2 cellular contexts compared by ENCODE assay signal in the genomic region with DNA sequence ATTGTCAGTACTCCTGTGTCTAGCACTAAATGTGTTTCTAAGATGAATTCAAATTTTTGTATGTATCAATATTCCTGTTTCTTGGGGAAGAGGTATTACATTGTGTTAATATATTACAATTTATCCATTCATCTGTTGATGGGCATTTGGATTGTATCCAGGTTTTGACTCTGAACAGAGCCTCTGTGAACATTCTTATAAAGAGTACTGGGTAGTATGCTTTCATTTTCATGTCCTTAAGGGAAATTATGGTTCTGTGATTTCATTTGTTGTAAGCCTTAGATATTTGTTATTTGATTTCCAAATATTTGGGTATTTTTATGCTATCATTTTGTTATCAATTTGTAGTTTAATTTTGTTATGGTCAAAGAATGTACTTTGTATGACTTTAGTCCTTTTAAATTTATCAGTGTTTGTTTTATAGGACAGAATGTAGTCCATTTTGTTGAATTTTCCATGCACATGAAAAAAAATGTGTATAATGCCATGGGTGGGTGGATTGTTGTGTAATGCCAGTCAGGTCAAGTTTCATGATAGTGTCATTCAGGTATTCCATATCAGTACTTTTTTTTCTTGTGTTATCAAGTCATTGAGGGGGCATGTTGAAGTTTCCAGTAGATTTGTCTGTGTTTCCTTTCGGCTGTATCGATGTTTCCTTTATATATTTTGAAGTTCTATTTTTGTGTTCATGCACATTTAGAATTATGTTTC.
TF ChIP-seq lines count a peak whose summit lies in the region.

No MANE protein-coding gene starts in this region.

TF ChIP-seq in liver, 16 proteins besides CTCF, POLR2A, EP300 and RAD21 (continued from another document):
- TF ChIP-seq REST (IDR thresholded peaks at IDR 0.05) (no peak), GABPA (IDR thresholded peaks at IDR 0.05 in 1 of 2, conservative IDR thresholded peaks at IDR 0.05 in 1 of 2) (no peak), JUND (IDR thresholded peaks at IDR 0.05) (no peak), YY1 (IDR thresholded peaks at IDR 0.05) (peak; percentile 19), RXRA (IDR thresholded peaks at IDR 0.05) (peak in 1 of 2 donors; percentile 43), EGR1 (IDR thresholded peaks at IDR 0.05; ENCODE audit: low read depth in 2 of 2) (peak in 1 of 2 donors; percentile 41), TAF1 (conservative IDR thresholded peaks at IDR 0.05) (no peak), FOXA1 (IDR thresholded peaks at IDR 0.05) (no peak), HNF4A (conservative IDR thresholded peaks at IDR 0.05) (peak in 1 of 2 donors; percentile 26)
- TF ChIP-seq, protein P1, sequence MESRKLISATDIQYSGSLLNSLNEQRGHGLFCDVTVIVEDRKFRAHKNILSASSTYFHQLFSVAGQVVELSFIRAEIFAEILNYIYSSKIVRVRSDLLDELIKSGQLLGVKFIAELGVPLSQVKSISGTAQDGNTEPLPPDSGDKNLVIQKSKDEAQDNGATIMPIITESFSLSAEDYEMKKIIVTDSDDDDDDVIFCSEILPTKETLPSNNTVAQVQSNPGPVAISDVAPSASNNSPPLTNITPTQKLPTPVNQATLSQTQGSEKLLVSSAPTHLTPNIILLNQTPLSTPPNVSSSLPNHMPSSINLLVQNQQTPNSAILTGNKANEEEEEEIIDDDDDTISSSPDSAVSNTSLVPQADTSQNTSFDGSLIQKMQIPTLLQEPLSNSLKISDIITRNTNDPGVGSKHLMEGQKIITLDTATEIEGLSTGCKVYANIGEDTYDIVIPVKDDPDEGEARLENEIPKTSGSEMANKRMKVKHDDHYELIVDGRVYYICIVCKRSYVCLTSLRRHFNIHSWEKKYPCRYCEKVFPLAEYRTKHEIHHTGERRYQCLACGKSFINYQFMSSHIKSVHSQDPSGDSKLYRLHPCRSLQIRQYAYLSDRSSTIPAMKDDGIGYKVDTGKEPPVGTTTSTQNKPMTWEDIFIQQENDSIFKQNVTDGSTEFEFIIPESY (IDR thresholded peaks at IDR 0.05) = no peak
- TF ChIP-seq, protein P2, sequence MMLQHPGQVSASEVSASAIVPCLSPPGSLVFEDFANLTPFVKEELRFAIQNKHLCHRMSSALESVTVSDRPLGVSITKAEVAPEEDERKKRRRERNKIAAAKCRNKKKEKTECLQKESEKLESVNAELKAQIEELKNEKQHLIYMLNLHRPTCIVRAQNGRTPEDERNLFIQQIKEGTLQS (IDR thresholded peaks at IDR 0.05) = no peak
- TF ChIP-seq, protein P3, sequence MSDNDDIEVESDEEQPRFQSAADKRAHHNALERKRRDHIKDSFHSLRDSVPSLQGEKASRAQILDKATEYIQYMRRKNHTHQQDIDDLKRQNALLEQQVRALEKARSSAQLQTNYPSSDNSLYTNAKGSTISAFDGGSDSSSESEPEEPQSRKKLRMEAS (IDR thresholded peaks at IDR 0.05) = no peak

TF ChIP-seq in HepG2, 621 proteins besides CTCF, POLR2A, EP300 and RAD21 (continued from another document):
- TF ChIP-seq, protein P4, sequence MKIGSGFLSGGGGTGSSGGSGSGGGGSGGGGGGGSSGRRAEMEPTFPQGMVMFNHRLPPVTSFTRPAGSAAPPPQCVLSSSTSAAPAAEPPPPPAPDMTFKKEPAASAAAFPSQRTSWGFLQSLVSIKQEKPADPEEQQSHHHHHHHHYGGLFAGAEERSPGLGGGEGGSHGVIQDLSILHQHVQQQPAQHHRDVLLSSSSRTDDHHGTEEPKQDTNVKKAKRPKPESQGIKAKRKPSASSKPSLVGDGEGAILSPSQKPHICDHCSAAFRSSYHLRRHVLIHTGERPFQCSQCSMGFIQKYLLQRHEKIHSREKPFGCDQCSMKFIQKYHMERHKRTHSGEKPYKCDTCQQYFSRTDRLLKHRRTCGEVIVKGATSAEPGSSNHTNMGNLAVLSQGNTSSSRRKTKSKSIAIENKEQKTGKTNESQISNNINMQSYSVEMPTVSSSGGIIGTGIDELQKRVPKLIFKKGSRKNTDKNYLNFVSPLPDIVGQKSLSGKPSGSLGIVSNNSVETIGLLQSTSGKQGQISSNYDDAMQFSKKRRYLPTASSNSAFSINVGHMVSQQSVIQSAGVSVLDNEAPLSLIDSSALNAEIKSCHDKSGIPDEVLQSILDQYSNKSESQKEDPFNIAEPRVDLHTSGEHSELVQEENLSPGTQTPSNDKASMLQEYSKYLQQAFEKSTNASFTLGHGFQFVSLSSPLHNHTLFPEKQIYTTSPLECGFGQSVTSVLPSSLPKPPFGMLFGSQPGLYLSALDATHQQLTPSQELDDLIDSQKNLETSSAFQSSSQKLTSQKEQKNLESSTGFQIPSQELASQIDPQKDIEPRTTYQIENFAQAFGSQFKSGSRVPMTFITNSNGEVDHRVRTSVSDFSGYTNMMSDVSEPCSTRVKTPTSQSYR (CRISPR knock-in tag; IDR thresholded peaks at IDR 0.05; ENCODE audit: borderline replicate concordance) = no peak
- no peak for TF ChIP-seq ZNF230 (CRISPR knock-in tag; IDR thresholded peaks at IDR 0.05)
- TF ChIP-seq ZNF263 (CRISPR knock-in tag; IDR thresholded peaks at IDR 0.05) = no peak
- no peak for TF ChIP-seq ZNF282 (IDR thresholded peaks at IDR 0.05; ENCODE audit: partially characterized antibody)
- no peak for TF ChIP-seq LBX2 (CRISPR knock-in tag; IDR thresholded peaks at IDR 0.05; ENCODE audit: borderline replicate concordance)
- no peak for TF ChIP-seq NCOA5 (CRISPR knock-in tag; IDR thresholded peaks at IDR 0.05)
- no peak for TF ChIP-seq RORA (CRISPR knock-in tag; IDR thresholded peaks at IDR 0.05)
- no peak for TF ChIP-seq ARNT2 (CRISPR knock-in tag; IDR thresholded peaks at IDR 0.05; ENCODE audit: low read depth)
- TF ChIP-seq SUZ12 (IDR thresholded peaks at IDR 0.05; ENCODE audit: low read depth, low read length) = no peak
- TF ChIP-seq ZNF292 (CRISPR knock-in tag; IDR thresholded peaks at IDR 0.05; ENCODE audit: borderline replicate concordance, low read depth) = no peak
- TF ChIP-seq ZNF567 (CRISPR knock-in tag; IDR thresholded peaks at IDR 0.05; ENCODE audit: borderline replicate concordance) = no peak
- no peak for TF ChIP-seq GABPA (IDR thresholded peaks at IDR 0.05; ENCODE audit: low read depth, low read length)
- no peak for TF ChIP-seq GABPA (CRISPR knock-in tag; IDR thresholded peaks at IDR 0.05; ENCODE audit: low read depth)
- no peak for TF ChIP-seq HDAC1 (CRISPR knock-in tag; IDR thresholded peaks at IDR 0.05)
- no peak for TF ChIP-seq ZNF530 (CRISPR knock-in tag; IDR thresholded peaks at IDR 0.05; ENCODE audit: low read depth)
- TF ChIP-seq, protein P5, sequence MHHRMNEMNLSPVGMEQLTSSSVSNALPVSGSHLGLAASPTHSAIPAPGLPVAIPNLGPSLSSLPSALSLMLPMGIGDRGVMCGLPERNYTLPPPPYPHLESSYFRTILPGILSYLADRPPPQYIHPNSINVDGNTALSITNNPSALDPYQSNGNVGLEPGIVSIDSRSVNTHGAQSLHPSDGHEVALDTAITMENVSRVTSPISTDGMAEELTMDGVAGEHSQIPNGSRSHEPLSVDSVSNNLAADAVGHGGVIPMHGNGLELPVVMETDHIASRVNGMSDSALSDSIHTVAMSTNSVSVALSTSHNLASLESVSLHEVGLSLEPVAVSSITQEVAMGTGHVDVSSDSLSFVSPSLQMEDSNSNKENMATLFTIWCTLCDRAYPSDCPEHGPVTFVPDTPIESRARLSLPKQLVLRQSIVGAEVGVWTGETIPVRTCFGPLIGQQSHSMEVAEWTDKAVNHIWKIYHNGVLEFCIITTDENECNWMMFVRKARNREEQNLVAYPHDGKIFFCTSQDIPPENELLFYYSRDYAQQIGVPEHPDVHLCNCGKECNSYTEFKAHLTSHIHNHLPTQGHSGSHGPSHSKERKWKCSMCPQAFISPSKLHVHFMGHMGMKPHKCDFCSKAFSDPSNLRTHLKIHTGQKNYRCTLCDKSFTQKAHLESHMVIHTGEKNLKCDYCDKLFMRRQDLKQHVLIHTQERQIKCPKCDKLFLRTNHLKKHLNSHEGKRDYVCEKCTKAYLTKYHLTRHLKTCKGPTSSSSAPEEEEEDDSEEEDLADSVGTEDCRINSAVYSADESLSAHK (CRISPR knock-in tag; IDR thresholded peaks at IDR 0.05; ENCODE audit: borderline replicate concordance) = no peak
- TF ChIP-seq ZNF784 (CRISPR knock-in tag; IDR thresholded peaks at IDR 0.05; ENCODE audit: borderline replicate concordance) = no peak
